Comparison of ENCODE assay signal across 18 cellular contexts in genomic region chr6:44977406-44977740, GRCh38.
A peak's percentile ranks its signal among the peaks of the same experiment; 100 is the strongest.
DNase-seq lines count a peak whose midpoint lies in the region; ATAC-seq and TF ChIP-seq lines count a peak whose summit lies in the region.
"Had no signal": no experiment of that assay in that cellular context is flagged by ENCODE, and none has a peak within 500 bp of the region (broad histone marks: within the 10 kb centered on the region; RNA-seq: fewer than 3 reads in every experiment).

No MANE protein-coding gene starts in this region.

- H3K27me3 ChIP-seq in MM.1S (replicated peaks; ENCODE audit: insufficient read depth, low read length) (no peaks in the 10 kb centered on the region), dorsolateral prefrontal cortex (no peaks in the 10 kb centered on the region)
- no peaks in the 10 kb centered on the region for H3K27me3 ChIP-seq in naive thymus-derived CD4-positive, alpha-beta T cell (ENCODE audit: control insufficient read depth in 2 of 2, insufficient read depth in 2 of 2, low read length in 2 of 2)
- H3K27me3 ChIP-seq: neutrophil had no signal

- no peak for TF ChIP-seq CTCF in MM.1S (IDR thresholded peaks at IDR 0.05; ENCODE audit: low read length)
- TF ChIP-seq CTCF in dorsolateral prefrontal cortex (IDR thresholded peaks at IDR 0.05 in 54 of 56, conservative IDR thresholded peaks at IDR 0.05 in 2 of 56; ENCODE audit: low read depth in 1 of 56, partially characterized antibody in 56 of 56) = no peak

- H3K4me1 ChIP-seq in MM.1S (ENCODE audit: low read length) = peaks cover 31% of the 10 kb centered on the region
- H3K4me1 ChIP-seq in naive thymus-derived CD4-positive, alpha-beta T cell (ENCODE audit: control insufficient read depth in 2 of 2, insufficient read depth in 2 of 2, low read length in 2 of 2) = peaks cover 6 to 23% of the 10 kb centered on the region in 2 donors

- peaks cover 6% of the 10 kb centered on the region for H3K36me3 Mint-ChIP-seq in activated T-cell treated with anti-CD3 and anti-CD28 coated beads, Interleukin-2, amount 50 U/mL, for 4 hours (ENCODE audit: insufficient read depth)
- H3K36me3 Mint-ChIP-seq in naive thymus-derived CD4-positive, alpha-beta T cell = peaks cover 6 to 33% (median 7%) of the 10 kb centered on the region in 5 donors

- peaks cover 7% of the 10 kb centered on the region for H3K9me3 Mint-ChIP-seq in activated T-cell treated with anti-CD3 and anti-CD28 coated beads, Interleukin-2, amount 50 U/mL, for 4 hours
- H3K9me3 Mint-ChIP-seq in naive thymus-derived CD4-positive, alpha-beta T cell = peaks cover 2 to 19% (median 6%) of the 10 kb centered on the region in 11 donors

- H3K9ac ChIP-seq in MM.1S (ENCODE audit: low read length) = no peak overlapping the region

- ATAC-seq in activated T-cell treated with anti-CD3 and anti-CD28 coated beads, Interleukin-2, amount 50 U/mL, for 4 hours = peak; percentile 50 to 54
- peak; percentile 80 for ATAC-seq in GM21723 (IDR thresholded peaks at IDR 0.05; ENCODE audit: unreplicated experiment)
- peak; percentile 93 for ATAC-seq in naive thymus-derived CD4-positive, alpha-beta T cell
- ATAC-seq: stimulated activated memory B cell treated with anti-CD40 and anti-IgM and Interleukin-4, amounts not matched to agents 10 μg/mL and 1 μg/mL and 100 μg/mL, for 72 hours had no signal

- H3K4me3 ChIP-seq in MM.1S (ENCODE audit: low read length) (no peak overlapping the region), dorsolateral prefrontal cortex (no peak overlapping the region)
- no peak overlapping the region for H3K4me3 ChIP-seq in naive thymus-derived CD4-positive, alpha-beta T cell (ENCODE audit: low read length)

- H3F3A ChIP-seq in MM.1S (ENCODE audit: insufficient read depth, low read length) = peaks cover 17% of the 10 kb centered on the region

- POLR2A ChIA-PET in naive thymus-derived CD4-positive, alpha-beta T cell (lab: Charles Lee) = interaction anchor here (0.7 to 1.9 kb wide), 8 partner anchors 24 to 446 kb away, joined by 3 to 6 read pairs (median 3); no protein-coding TSS in a partner anchor

- peak overlapping the region; percentile 93; the same call in 1 of the 2 replicates for H3K27ac ChIP-seq in MM.1S (ENCODE audit: low read length)
- peak overlapping the region; percentile 18 for H3K27ac ChIP-seq in naive thymus-derived CD4-positive, alpha-beta T cell (ENCODE audit: low read depth, low read length)
- no peak overlapping the region for H3K27ac ChIP-seq in dorsolateral prefrontal cortex
- H3K27ac ChIP-seq: neutrophil had no signal

- H2AFZ ChIP-seq in MM.1S (ENCODE audit: low read length) = no peak overlapping the region

- H3K4me2 ChIP-seq in MM.1S (ENCODE audit: low read depth, low read length) = peak overlapping the region; percentile 62

- H3K4me3 Mint-ChIP-seq in activated T-cell treated with anti-CD3 and anti-CD28 coated beads, Interleukin-2, amount 50 U/mL, for 4 hours = no peak overlapping the region
- peak overlapping the region in 7 of 10 donors; percentile 8 to 74 (median 44) for H3K4me3 Mint-ChIP-seq in naive thymus-derived CD4-positive, alpha-beta T cell
- H3K4me3 Mint-ChIP-seq: stimulated activated memory B cell treated with anti-CD40 and anti-IgM and Interleukin-4, amounts not matched to agents 10 μg/mL and 1 μg/mL and 100 μg/mL, for 72 hours had no signal

- H3K4me1 Mint-ChIP-seq in activated T-cell treated with anti-CD3 and anti-CD28 coated beads, Interleukin-2, amount 50 U/mL, for 4 hours (ENCODE audit: low read depth) = peaks cover 27% of the 10 kb centered on the region
- peaks cover 8 to 77% (median 48%) of the 10 kb centered on the region in 7 donors for H3K4me1 Mint-ChIP-seq in naive thymus-derived CD4-positive, alpha-beta T cell

- no peaks in the 10 kb centered on the region for H3K9me2 ChIP-seq in MM.1S (replicated peaks; ENCODE audit: insufficient read depth, low read length)

- no peaks in the 10 kb centered on the region for H3K36me3 ChIP-seq in MM.1S (replicated peaks; ENCODE audit: insufficient read depth, low read length)
- no peaks in the 10 kb centered on the region for H3K36me3 ChIP-seq in naive thymus-derived CD4-positive, alpha-beta T cell (ENCODE audit: control insufficient read depth in 2 of 3, insufficient read depth in 3 of 3, low read length in 3 of 3)
- H3K36me3 ChIP-seq: neutrophil had no signal

- DNase-seq in activated T-cell treated with anti-CD3 and anti-CD28 coated beads, Interleukin-2, amount 50 U/mL, for 4 hours = no peak
- no peak for DNase-seq in activated T-cell treated with anti-CD3 and anti-CD28 coated beads, Interleukin-2, amount 50 U/mL, for 48 hours
- DNase-seq in MM.1S = peak; percentile 87
- peak in 7 of 9 donors; percentile 51 to 84 (median 66) for DNase-seq in naive thymus-derived CD4-positive, alpha-beta T cell
- no peak for DNase-seq in dorsolateral prefrontal cortex
- no peak for DNase-seq in DMS 273 treated with DMSO at 0.1 percent for 48 hours (lab: John Stamatoyannopoulos, UW)
- DNase-seq in D341Med (ENCODE audit: low spot score) = no peak
- DNase-seq: activated CD8-positive, alpha-beta memory T cell treated with anti-CD3 and anti-CD28 coated beads for 24 hours; Calu3; caudate nucleus; NCI-H1092 treated with DMSO at 0.1 percent for 48 hours; NCI-H2171 treated with DMSO at 0.1 percent for 48 hours; NK-92 treated with Interleukin-12 subunit alpha and Interleukin-12 subunit beta, amount 100 ng/mL, for 24 hours; SIG-M5 had no signal

- H3K27ac Mint-ChIP-seq in naive thymus-derived CD4-positive, alpha-beta T cell = peak overlapping the region in 7 of 9 donors; percentile 20 to 88 (median 59)
- H3K27ac Mint-ChIP-seq: stimulated activated memory B cell treated with anti-CD40 and anti-IgM and Interleukin-4, amounts not matched to agents 10 μg/mL and 1 μg/mL and 100 μg/mL, for 72 hours had no signal

- H3K79me2 ChIP-seq in MM.1S (ENCODE audit: low read length) = no peaks in the 10 kb centered on the region

- H4K20me1 ChIP-seq in MM.1S (ENCODE audit: insufficient read depth, low read length) = no peaks in the 10 kb centered on the region

- no peaks in the 10 kb centered on the region for H3K27me3 Mint-ChIP-seq in activated T-cell treated with anti-CD3 and anti-CD28 coated beads, Interleukin-2, amount 50 U/mL, for 4 hours (ENCODE audit: low read depth)
- H3K27me3 Mint-ChIP-seq in naive thymus-derived CD4-positive, alpha-beta T cell = no peaks in the 10 kb centered on the region
- H3K27me3 Mint-ChIP-seq: activated naive CD8-positive, alpha-beta T cell; stimulated activated memory B cell treated with anti-CD40 and anti-IgM and Interleukin-4, amounts not matched to agents 10 μg/mL and 1 μg/mL and 100 μg/mL, for 72 hours had no signal

- intact Hi-C loops in naive thymus-derived CD4-positive, alpha-beta T cell (cut with micrococcal nuclease) = loop anchor here (1.0 to 10.0 kb wide), 15 partner anchors 15 to 737 kb away; partner anchors contain the start of gene SUPT3H (in 1 of the 2)
- intact Hi-C loops in dorsolateral prefrontal cortex (cut with DNase I) = no loop called here

- no peaks in the 10 kb centered on the region for H3K9me3 ChIP-seq in MM.1S (replicated peaks; ENCODE audit: insufficient read depth, low read length)
- H3K9me3 ChIP-seq in naive thymus-derived CD4-positive, alpha-beta T cell (ENCODE audit: control insufficient read depth in 2 of 3, low read length in 3 of 3) = peaks cover 0 to 3% (median 0%) of the 10 kb centered on the region in 3 experiments
- H3K9me3 ChIP-seq: neutrophil had no signal

- CTCF ChIA-PET in naive thymus-derived CD4-positive, alpha-beta T cell (lab: Charles Lee) = interaction anchor here (0.7 kb wide), 2 partner anchors 48 to 443 kb away, joined by 3 read pairs; no protein-coding TSS in a partner anchor

Comparison
In these comparisons a context has a peak if more than half of its experiments do, and no peak if none do; other contexts are left out.
1. DNase-seq: peak in MM.1S (single experiment) and naive thymus-derived CD4-positive, alpha-beta T cell (7 of 9); none in activated T-cell treated with anti-CD3 and anti-CD28 coated beads, Interleukin-2, amount 50 U/mL, for 4 hours (single experiment), activated T-cell treated with anti-CD3 and anti-CD28 coated beads, Interleukin-2, amount 50 U/mL, for 48 hours (0 of 2), dorsolateral prefrontal cortex (0 of 10), DMS 273 treated with DMSO at 0.1 percent for 48 hours (single experiment) and D341Med (single experiment).
2. H3K27ac ChIP-seq: peak in MM.1S (single experiment) and naive thymus-derived CD4-positive, alpha-beta T cell (single experiment); none in dorsolateral prefrontal cortex (0 of 59).
3. intact Hi-C loops: an anchor here in naive thymus-derived CD4-positive, alpha-beta T cell (1.0 to 10.0 kb wide); none called in dorsolateral prefrontal cortex.
4. Peak in every context shown above with its lines, with median percentiles within 50 percentile points of each other: ATAC-seq.